8 cellular contexts compared by ENCODE assay signal in genomic region chr4:78517050-78517652, GRCh38. TPM values are rescaled to one million over a fixed set of nuclear protein-coding genes. Genes with fewer than 3 reads are reported as not detected.
DNase-seq lines count a peak whose midpoint lies in the region; ATAC-seq and TF ChIP-seq lines count a peak whose summit lies in the region.

No MANE protein-coding gene starts in this region.

- no peak overlapping the region for H3K27ac Mint-ChIP-seq in glutamatergic neuron (ENCODE audit: unreplicated experiment)

- H3K9me3 Mint-ChIP-seq in glutamatergic neuron (ENCODE audit: unreplicated experiment) = no peaks in the 10 kb centered on the region

- intact Hi-C loops in tibial artery (cut with DNase I; ENCODE audit: low total_unique reads) = loop anchor here (10.0 kb wide), 1 partner anchor 552 kb away; no protein-coding TSS in a partner anchor

- no peaks in the 10 kb centered on the region for H3K4me1 Mint-ChIP-seq in glutamatergic neuron (ENCODE audit: low read depth, unreplicated experiment)

- H3K27ac ChIP-seq in HL-60 (replicated peaks) (no peak overlapping the region), tibial artery (no peak overlapping the region)

- ATAC-seq in GM19455 (IDR thresholded peaks at IDR 0.05; ENCODE audit: unreplicated experiment) = no peak

- H3K36me3 ChIP-seq in BE2C = peaks cover 7% of the 10 kb centered on the region
- H3K36me3 ChIP-seq in tibial artery = no peaks in the 10 kb centered on the region

- H3K4me3 ChIP-seq in BE2C (ENCODE audit: low read depth, low read length) (no peak overlapping the region), HL-60 (replicated peaks; ENCODE audit: insufficient read depth, low read length) (no peak overlapping the region), tibial artery (no peak overlapping the region)

- no peaks in the 10 kb centered on the region for H3K27me3 Mint-ChIP-seq in glutamatergic neuron (ENCODE audit: unreplicated experiment)

- H3K9me3 ChIP-seq in BE2C (no peaks in the 10 kb centered on the region), tibial artery (no peaks in the 10 kb centered on the region)

- DNase-seq in BE2C (no peak), HL-60 (ENCODE audit: low read depth in 1 of 2, low spot score in 1 of 2) (no peak), SW480 (ENCODE audit: low spot score) (peak; percentile 18), glutamatergic neuron (no peak), tibial artery (no peak), activated T-cell treated with anti-CD3 and anti-CD28 coated beads for 4 hours (no peak)
- no peak for DNase-seq in activated effector memory CD4-positive, alpha-beta T cell treated with anti-CD3 and anti-CD28 coated beads, Interleukin-2, amount 50 U/mL, for 16 hours

- H3K4me1 ChIP-seq in BE2C = peaks cover 5% of the 10 kb centered on the region
- H3K4me1 ChIP-seq in tibial artery = no peaks in the 10 kb centered on the region

- H3K27me3 ChIP-seq in BE2C (no peaks in the 10 kb centered on the region), HL-60 (ENCODE audit: insufficient read depth, poor library complexity, severe bottlenecking) (peaks cover 5% of the 10 kb centered on the region), tibial artery (no peaks in the 10 kb centered on the region)

- H3K36me3 Mint-ChIP-seq in glutamatergic neuron (ENCODE audit: unreplicated experiment) = no peaks in the 10 kb centered on the region

- H3K4me3 Mint-ChIP-seq in glutamatergic neuron (ENCODE audit: unreplicated experiment) = no peak overlapping the region

- TF ChIP-seq CTCF in BE2C (IDR thresholded peaks at IDR 0.05; ENCODE audit: low read depth, low read length) = peak; percentile 71
- peak; percentile 24 for TF ChIP-seq CTCF in HL-60 (IDR thresholded peaks at IDR 0.05; ENCODE audit: insufficient read depth, low read length)
- peak; percentile 41 for TF ChIP-seq CTCF in glutamatergic neuron (IDR thresholded peaks at IDR 0.05; ENCODE audit: partially characterized antibody, unreplicated experiment)
- peak; percentile 40 to 50 for TF ChIP-seq CTCF in tibial artery (IDR thresholded peaks at IDR 0.05)

RNA-seq across cellular contexts. Expression of gene ANXA3, which starts 34.4 kb away (rescaled TPM):
- polyA plus RNA-seq in BE2C (2012; ENCODE audit: insufficient read depth, insufficient read length, low read depth) = not detected
- not detected for total RNA-seq in glutamatergic neuron (ENCODE audit: unreplicated experiment)
